ENCODE assay signal across 8 cellular contexts in the genomic region with DNA sequence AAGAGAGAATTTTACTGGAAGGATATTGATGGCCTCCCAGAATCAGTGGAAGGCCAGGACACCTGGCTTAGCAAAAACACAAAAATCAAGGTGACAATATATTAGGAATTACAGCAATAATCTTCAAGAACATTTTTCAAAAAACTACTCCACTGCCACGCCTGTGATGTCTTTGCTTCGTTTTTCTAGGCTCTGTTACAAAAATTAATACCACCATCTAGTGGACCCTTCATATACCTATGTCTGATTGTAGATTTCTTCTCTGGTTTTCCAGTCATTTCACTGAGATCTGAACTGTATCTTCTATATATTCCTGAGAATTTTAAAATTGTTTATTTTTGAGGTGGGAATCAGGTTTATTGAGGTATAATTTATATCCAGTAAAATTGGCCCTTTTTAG. TPM values are rescaled to one million over a fixed set of nuclear protein-coding genes. Genes with fewer than 3 reads are reported as not detected.
DNase-seq lines count a peak whose midpoint lies in the region; ATAC-seq and TF ChIP-seq lines count a peak whose summit lies in the region.

No MANE protein-coding gene starts in this region.

- no peak for TF ChIP-seq EP300 in stomach (IDR thresholded peaks at IDR 0.05)

- H3K36me3 ChIP-seq in endodermal cell (ENCODE audit: control insufficient read depth, insufficient read depth, low read length) (no peaks in the 10 kb centered on the region), esophagus squamous epithelium (no peaks in the 10 kb centered on the region), stomach (no peaks in the 10 kb centered on the region)

- H3K9me3 Mint-ChIP-seq in endodermal cell, result peaks cover 5% of the 10 kb centered on the region

- H3K4me3 ChIP-seq in endodermal cell (ENCODE audit: low read length) (no peak overlapping the region), esophagus squamous epithelium (no peak overlapping the region), stomach (no peak overlapping the region)

- 72 to 81% methylated on average over 2 of the region's 2 CpGs for WGBS in endodermal cell (ENCODE audit: insufficient coverage in 1 of 2, insufficient read length in 1 of 2), 2 experiments
- 6 to 7% methylated on average over 2 of the region's 2 CpGs for WGBS in esophagus squamous epithelium, 2 donors
- WGBS in stomach, 5 donors, result 5 to 10% (median 6%) methylated on average over 2 of the region's 2 CpGs

- peak; percentile 51 for ATAC-seq in GM19351 (IDR thresholded peaks at IDR 0.05; ENCODE audit: unreplicated experiment)

- no peaks in the 10 kb centered on the region for H3K36me3 Mint-ChIP-seq in endodermal cell (ENCODE audit: low read depth)

- no peak overlapping the region for H3K27ac Mint-ChIP-seq in endodermal cell

- H3K4me3 Mint-ChIP-seq in endodermal cell, result no peak overlapping the region

- no peaks in the 10 kb centered on the region for H3K4me1 ChIP-seq in endodermal cell (ENCODE audit: control insufficient read depth, insufficient read depth, low read length)
- H3K4me1 ChIP-seq in esophagus squamous epithelium, result peaks cover 0 to 6% (median 0%) of the 10 kb centered on the region in 3 donors
- H3K4me1 ChIP-seq in stomach, result peaks cover 0 to 7% (median 2%) of the 10 kb centered on the region in 4 donors

- peaks cover 7% of the 10 kb centered on the region for H3K9me3 ChIP-seq in endodermal cell (ENCODE audit: control insufficient read depth, low read length)
- H3K9me3 ChIP-seq in esophagus squamous epithelium, result no peaks in the 10 kb centered on the region
- H3K9me3 ChIP-seq in stomach, result peaks cover 0 to 5% (median 0%) of the 10 kb centered on the region in 4 donors

- no peak overlapping the region for H3K9ac ChIP-seq in endodermal cell (ENCODE audit: extremely low read depth, low read length, poor library complexity, severe bottlenecking)

- TF ChIP-seq CTCF in endodermal cell (conservative IDR thresholded peaks at IDR 0.05) (peak; percentile 28), esophagus squamous epithelium (IDR thresholded peaks at IDR 0.05) (no peak), stomach (IDR thresholded peaks at IDR 0.05) (no peak)

- no peaks in the 10 kb centered on the region for H3K4me1 Mint-ChIP-seq in endodermal cell

- H3K27me3 Mint-ChIP-seq in endodermal cell (ENCODE audit: insufficient read depth), result peaks cover 14% of the 10 kb centered on the region

- intact Hi-C loops in esophagus squamous epithelium (cut with DNase I) (no loop called here), stomach (cut with DNase I; ENCODE audit: low total_unique reads) (no loop called here)

- peak; percentile 33 for DNase-seq in AG20443 (ENCODE audit: low spot score)
- DNase-seq in NCI-H1417 treated with DMSO at 0.1 percent for 48 hours (lab: John Stamatoyannopoulos, UW), result peak; percentile 11
- no peak for DNase-seq in endodermal cell
- DNase-seq in NCI-H2171 treated with DMSO at 0.1 percent for 48 hours (lab: John Stamatoyannopoulos, UW), result no peak
- no peak for DNase-seq in activated CD4-positive, alpha-beta T cell treated with anti-CD3 and anti-CD28 coated beads, Interleukin-2, amount 50 U/mL, for 4 hours
- no peak for DNase-seq in esophagus squamous epithelium (lab: John Stamatoyannopoulos, UW)
- DNase-seq in stomach, result no peak

- TF ChIP-seq POLR2A in esophagus squamous epithelium (IDR thresholded peaks at IDR 0.05) (no peak), stomach (IDR thresholded peaks at IDR 0.05) (no peak)

- H3K27ac ChIP-seq in endodermal cell (ENCODE audit: low read depth, low read length) (no peak overlapping the region), esophagus squamous epithelium (no peak overlapping the region), stomach (no peak overlapping the region)

- H3K27me3 ChIP-seq in endodermal cell (ENCODE audit: control insufficient read depth, insufficient read depth, low read length, poor library complexity, severe bottlenecking), result no peaks in the 10 kb centered on the region
- no peaks in the 10 kb centered on the region for H3K27me3 ChIP-seq in esophagus squamous epithelium
- H3K27me3 ChIP-seq in stomach, result no peaks in the 10 kb centered on the region

RNA-seq across cellular contexts. Expression of a gene that starts 5.6 kb away (rescaled TPM):
- total RNA-seq in endodermal cell (10 to 100 TPM; 24.6 to 24.8 TPM), esophagus squamous epithelium (10 to 100 TPM; 16.3 to 22.0 (median 21.8) TPM), stomach (10 to 100 TPM in 4 of 5 donors, 1 to 10 TPM in 1; 9.9 to 51.0 (median 27.0) TPM)
- 14.3 TPM for polyA plus RNA-seq in endodermal cell (2013, experiment 1 of 2)
- 14.8 TPM for polyA plus RNA-seq in endodermal cell (2013, experiment 2 of 2)
- 1 to 10 TPM; 3.1 to 5.8 (median 4.0) TPM for polyA plus RNA-seq in stomach

RNA-seq across cellular contexts. Expression of a gene that starts 10.6 kb away (rescaled TPM):
- total RNA-seq in endodermal cell (100 to 1,000 TPM; 112 to 138 TPM), esophagus squamous epithelium (10 to 100 TPM; 14.3 to 47.9 (median 36.8) TPM), stomach (10 to 100 TPM in 3 of 5 donors, 1 to 10 TPM in 2; 4.6 to 43.7 (median 26.8) TPM)
- 113 TPM for polyA plus RNA-seq in endodermal cell (2013, experiment 1 of 2)
- polyA plus RNA-seq in endodermal cell (2013, experiment 2 of 2), result 106 TPM
- polyA plus RNA-seq in stomach, result 10 to 100 TPM; 14.4 to 24.1 (median 21.2) TPM

RNA-seq across cellular contexts. Expression of a gene that starts 53.8 kb away (rescaled TPM):
- 1 to 10 TPM; 2.5 to 4.4 TPM for total RNA-seq in endodermal cell
- polyA plus RNA-seq in endodermal cell (2013, experiment 1 of 2), result 5.2 TPM
- 5.5 TPM for polyA plus RNA-seq in endodermal cell (2013, experiment 2 of 2)
- 1 to 10 TPM in 1 of 4 donors, under 1 TPM in 3; 0.44 to 1.3 (median 0.58) TPM for total RNA-seq in esophagus squamous epithelium
- total RNA-seq in stomach, result 1 to 10 TPM in 2 of 5 donors, under 1 TPM in 2, not detected in 1; 0.72 to 5.5 (median 1.8) TPM
- polyA plus RNA-seq in stomach, result 1 to 10 TPM; 1.4 to 2.5 (median 1.5) TPM

Comparison
In these comparisons a context has a peak if more than half of its experiments do, and no peak if none do; other contexts are left out.
1. DNase-seq: peak in AG20443 (single experiment) and NCI-H1417 treated with DMSO at 0.1 percent for 48 hours (single experiment); none in endodermal cell (single experiment), NCI-H2171 treated with DMSO at 0.1 percent for 48 hours (single experiment), activated CD4-positive, alpha-beta T cell treated with anti-CD3 and anti-CD28 coated beads, Interleukin-2, amount 50 U/mL, for 4 hours (0 of 2), esophagus squamous epithelium (single experiment) and stomach (single experiment).